ENCODE assay signal across 12 cellular contexts in genomic region chr9:122821278-122821952, GRCh38. TPM values are rescaled to one million over a fixed set of nuclear protein-coding genes. Genes with fewer than 3 reads are reported as not detected.
DNase-seq lines count a peak whose midpoint lies in the region; ATAC-seq and TF ChIP-seq lines count a peak whose summit lies in the region.
"Had no signal": no experiment of that assay in that cellular context is flagged by ENCODE, and none has a peak within 500 bp of the region (broad histone marks: within the 10 kb centered on the region; RNA-seq: fewer than 3 reads in every experiment).

No MANE protein-coding gene starts in this region.

- 34 to 48% methylated on average over 7 of the region's 7 CpGs for WGBS in testis, 2 donors

- H3K4me1 ChIP-seq in testis, result peaks cover 17% of the 10 kb centered on the region

- TF ChIP-seq POLR2A in testis (IDR thresholded peaks at IDR 0.05), result no peak

- peak overlapping the region; percentile 36 for H3K27ac Mint-ChIP-seq in T-helper 1 cell treated with Interleukin-12 subunit alpha and Interleukin-12 subunit beta and Interleukin-4 antibody, amounts not matched to agents 30 μg/mL and 1 μg/mL, for 36 hours
- H3K27ac Mint-ChIP-seq in activated naive CD8-positive, alpha-beta T cell treated with anti-CD3 and anti-CD28 coated beads, Interleukin-2, amount 50 U/mL, for 24 hours, result peak overlapping the region; percentile 4

- peaks cover 31% of the 10 kb centered on the region for H3K36me3 Mint-ChIP-seq in T-helper 1 cell treated with Interleukin-12 subunit alpha and Interleukin-12 subunit beta and Interleukin-4 antibody, amounts not matched to agents 30 μg/mL and 1 μg/mL, for 36 hours (ENCODE audit: low read depth)
- peaks cover 38% of the 10 kb centered on the region for H3K36me3 Mint-ChIP-seq in activated naive CD8-positive, alpha-beta T cell treated with anti-CD3 and anti-CD28 coated beads, Interleukin-2, amount 50 U/mL, for 24 hours (ENCODE audit: low read depth)

- no peak overlapping the region for H3K4me3 Mint-ChIP-seq in T-helper 1 cell treated with Interleukin-12 subunit alpha and Interleukin-12 subunit beta and Interleukin-4 antibody, amounts not matched to agents 30 μg/mL and 1 μg/mL, for 36 hours
- no peak overlapping the region for H3K4me3 Mint-ChIP-seq in activated naive CD8-positive, alpha-beta T cell treated with anti-CD3 and anti-CD28 coated beads, Interleukin-2, amount 50 U/mL, for 24 hours

- H3K27me3 Mint-ChIP-seq in T-helper 1 cell treated with Interleukin-12 subunit alpha and Interleukin-12 subunit beta and Interleukin-4 antibody, amounts not matched to agents 30 μg/mL and 1 μg/mL, for 36 hours (ENCODE audit: low read depth), result no peaks in the 10 kb centered on the region
- H3K27me3 Mint-ChIP-seq in activated naive CD8-positive, alpha-beta T cell treated with anti-CD3 and anti-CD28 coated beads, Interleukin-2, amount 50 U/mL, for 24 hours, result no peaks in the 10 kb centered on the region

- H3K4me1 Mint-ChIP-seq in T-helper 1 cell treated with Interleukin-12 subunit alpha and Interleukin-12 subunit beta and Interleukin-4 antibody, amounts not matched to agents 30 μg/mL and 1 μg/mL, for 36 hours (ENCODE audit: low read depth), result peaks cover 41% of the 10 kb centered on the region
- H3K4me1 Mint-ChIP-seq in activated naive CD8-positive, alpha-beta T cell treated with anti-CD3 and anti-CD28 coated beads, Interleukin-2, amount 50 U/mL, for 24 hours, result peaks cover 33% of the 10 kb centered on the region

- no peaks in the 10 kb centered on the region for H3K9me3 ChIP-seq in testis
- H3K9me3 ChIP-seq: ovary, thoracic aorta had no signal

- no peak for ATAC-seq in activated naive CD8-positive, alpha-beta T cell treated with anti-CD3 and anti-CD28 coated beads, Interleukin-2, amount 50 U/mL, for 24 hours

- DNase-seq in T-helper 1 cell, result no peak
- DNase-seq in activated naive CD8-positive, alpha-beta T cell treated with anti-CD3 and anti-CD28 coated beads, Interleukin-2, amount 50 U/mL, for 24 hours, result no peak
- DNase-seq in iris pigment epithelial cell (ENCODE audit: low read depth), result peak; percentile 83
- peak; percentile 64 for DNase-seq in testis
- DNase-seq in DMS53 (lab: John Stamatoyannopoulos, UW), result no peak
- no peak for DNase-seq in mesenteric fat pad (ENCODE audit: low spot score)
- DNase-seq in activated CD8-positive, alpha-beta memory T cell treated with anti-CD3 and anti-CD28 coated beads, Interleukin-2, amount 50 U/mL, for 4 hours, result no peak
- DNase-seq: effector CD4-positive, alpha-beta T cell; NCI-H2081 treated with DMSO at 0.1 percent for 48 hours had no signal

- TF ChIP-seq CTCF in testis (IDR thresholded peaks at IDR 0.05), result no peak

- H3K4me3 ChIP-seq in testis, result no peak overlapping the region
- H3K4me3 ChIP-seq: ovary, thoracic aorta had no signal

- no peaks in the 10 kb centered on the region for H3K27me3 ChIP-seq in testis
- H3K27me3 ChIP-seq: ovary had no signal

- intact Hi-C loops in testis (cut with DNase I; ENCODE audit: low total_unique reads), result no loop called here

- H3K36me3 ChIP-seq in testis (ENCODE audit: low read depth, missing control alignments), result no peaks in the 10 kb centered on the region
- H3K36me3 ChIP-seq: ovary had no signal

- no peaks in the 10 kb centered on the region for H3K9me3 Mint-ChIP-seq in T-helper 1 cell treated with Interleukin-12 subunit alpha and Interleukin-12 subunit beta and Interleukin-4 antibody, amounts not matched to agents 30 μg/mL and 1 μg/mL, for 36 hours
- no peaks in the 10 kb centered on the region for H3K9me3 Mint-ChIP-seq in activated naive CD8-positive, alpha-beta T cell treated with anti-CD3 and anti-CD28 coated beads, Interleukin-2, amount 50 U/mL, for 24 hours

- peak overlapping the region in 1 of 2 donors; percentile 11 for H3K27ac ChIP-seq in testis
- H3K27ac ChIP-seq: ovary, thoracic aorta had no signal

RNA-seq across cellular contexts. Expression of gene PDCL, which starts 7.0 kb away (rescaled TPM):
- total RNA-seq in testis (10 to 100 TPM; 14.9 to 16.1 TPM), mesenteric fat pad (15.5 TPM)
- 10.7 TPM for polyA plus RNA-seq in testis (ENCODE audit: insufficient read depth, low read depth, low replicate concordance)

RNA-seq across cellular contexts. Expression of gene OR1K1, which starts 21.5 kb away (rescaled TPM):
- not detected for total RNA-seq in testis
- polyA plus RNA-seq in testis (ENCODE audit: insufficient read depth, low read depth, low replicate concordance), result not detected
- not detected for total RNA-seq in mesenteric fat pad
- total RNA-seq: ovary, thoracic aorta had no signal
- polyA plus RNA-seq: ovary had no signal

RNA-seq across cellular contexts. Expression of gene OR5C1, which starts 32.7 kb away (rescaled TPM):
- total RNA-seq in testis (not detected), mesenteric fat pad (not detected)
- polyA plus RNA-seq in testis (ENCODE audit: insufficient read depth, low read depth, low replicate concordance), result not detected
- total RNA-seq: ovary, thoracic aorta had no signal
- polyA plus RNA-seq: ovary had no signal

Comparison
In these comparisons a context has a peak if more than half of its experiments do, and no peak if none do; other contexts are left out.
1. DNase-seq: peak in iris pigment epithelial cell (single experiment) and testis (single experiment); none in T-helper 1 cell (0 of 5), activated naive CD8-positive, alpha-beta T cell treated with anti-CD3 and anti-CD28 coated beads, Interleukin-2, amount 50 U/mL, for 24 hours (single experiment), DMS53 (single experiment), mesenteric fat pad (single experiment) and activated CD8-positive, alpha-beta memory T cell treated with anti-CD3 and anti-CD28 coated beads, Interleukin-2, amount 50 U/mL, for 4 hours (single experiment).